Comparison of ENCODE assay signal across 18 cellular contexts in genomic region chr9:97900103-97900737, GRCh38. TPM values are rescaled to one million over a fixed set of nuclear protein-coding genes. Genes with fewer than 3 reads are reported as not detected.
DNase-seq lines count a peak whose midpoint lies in the region; ATAC-seq and TF ChIP-seq lines count a peak whose summit lies in the region.
"Had no signal": no experiment of that assay in that cellular context is flagged by ENCODE, and none has a peak within 500 bp of the region (broad histone marks: within the 10 kb centered on the region; RNA-seq: fewer than 3 reads in every experiment).

No MANE protein-coding gene starts in this region.

- CTCF ChIA-PET in CD8-positive, alpha-beta memory T cell (lab: Charles Lee) = interaction anchor here (0.8 to 10.0 kb wide), 13 partner anchors 8 to 203 kb away, joined by 3 to 109 read pairs (median 5); partner anchors contain the start of genes TRMO and XPA
- CTCF ChIA-PET in PC-3 (lab: Charles Lee) = interaction anchor here (0.6 kb wide), 1 partner anchor 83 kb away, joined by 3 read pairs; no protein-coding TSS in a partner anchor
- CTCF ChIA-PET in naive thymus-derived CD4-positive, alpha-beta T cell (lab: Charles Lee) = interaction anchor here (0.5 to 8.6 kb wide), 7 partner anchors 11 to 181 kb away, joined by 3 to 131 read pairs (median 3); partner anchors contain the start of gene TRMO

- DNase-seq in CD8-positive, alpha-beta memory T cell = no peak
- peak; percentile 9 for DNase-seq in PC-3
- no peak for DNase-seq in effector memory CD8-positive, alpha-beta T cell
- DNase-seq in naive thymus-derived CD4-positive, alpha-beta T cell = no peak
- no peak for DNase-seq in inferior parietal cortex (ENCODE audit: extremely low spot score)
- no peak for DNase-seq in D341Med (ENCODE audit: low spot score)
- no peak for DNase-seq in NCI-H526 (lab: John Stamatoyannopoulos, UW)
- no peak for DNase-seq in effector memory CD4-positive, alpha-beta T cell
- DNase-seq: activated T-cell treated with anti-CD3 and anti-CD28 coated beads, Interleukin-2, amount 50 U/mL, for 48 hours; amniotic stem cell; left ventricle myocardium inferior; NCI-H510A; stomach had no signal

- no TSS peak for BruUV-seq in PC-3 (replicated peaks; lab: Mats Ljungman, UMichigan)

- no peak for TF ChIP-seq CTCF in PC-3 (conservative IDR thresholded peaks at IDR 0.05; ENCODE audit: low read depth, low read length)

- peak overlapping the region in 6 of 8 donors; percentile 17 to 70 (median 40) for H3K27ac Mint-ChIP-seq in CD8-positive, alpha-beta memory T cell
- H3K27ac Mint-ChIP-seq in effector memory CD8-positive, alpha-beta T cell = peak overlapping the region; percentile 36 to 62
- peak overlapping the region in 8 of 9 donors; percentile 81 to 99 (median 94) for H3K27ac Mint-ChIP-seq in naive thymus-derived CD4-positive, alpha-beta T cell
- H3K27ac Mint-ChIP-seq: dendritic cell treated with granulocyte-macrophage colony-stimulating factor and Interleukin-4, amounts not matched to agents 40 ng/mL and 50 ng/mL, for 4 days had no signal

- no peaks in the 10 kb centered on the region for H3K9me3 Mint-ChIP-seq in CD8-positive, alpha-beta memory T cell
- H3K9me3 Mint-ChIP-seq in effector memory CD8-positive, alpha-beta T cell = no peaks in the 10 kb centered on the region
- peaks cover 0 to 2% (median 0%) of the 10 kb centered on the region in 11 donors for H3K9me3 Mint-ChIP-seq in naive thymus-derived CD4-positive, alpha-beta T cell
- H3K9me3 Mint-ChIP-seq: activated CD4-positive, alpha-beta T cell treated with anti-CD3 and anti-CD28 coated beads, Interleukin-2, amount 10 ng/mL, durations not matched to agents 7 days and 5 days; dendritic cell treated with granulocyte-macrophage colony-stimulating factor and Interleukin-4, amounts not matched to agents 40 ng/mL and 50 ng/mL, for 4 days had no signal

- no peaks in the 10 kb centered on the region for H4K20me1 ChIP-seq in PC-3 (ENCODE audit: low read length)

- no peak overlapping the region for H3K9ac ChIP-seq in PC-3 (ENCODE audit: low read length)

- no peaks in the 10 kb centered on the region for H3K79me2 ChIP-seq in PC-3 (ENCODE audit: low read length)

- peaks cover 0 to 51% (median 10%) of the 10 kb centered on the region in 3 donors for H3K36me3 Mint-ChIP-seq in CD8-positive, alpha-beta memory T cell
- H3K36me3 Mint-ChIP-seq in effector memory CD8-positive, alpha-beta T cell (ENCODE audit: insufficient read depth) = peaks cover 36% of the 10 kb centered on the region
- peaks cover 0 to 20% (median 16%) of the 10 kb centered on the region in 5 donors for H3K36me3 Mint-ChIP-seq in naive thymus-derived CD4-positive, alpha-beta T cell

- no peaks in the 10 kb centered on the region for H3K9me3 ChIP-seq in CD8-positive, alpha-beta memory T cell (ENCODE audit: low read length)
- no peaks in the 10 kb centered on the region for H3K9me3 ChIP-seq in PC-3 (ENCODE audit: low read length)
- H3K9me3 ChIP-seq in naive thymus-derived CD4-positive, alpha-beta T cell (ENCODE audit: control insufficient read depth in 2 of 3, low read length in 3 of 3) = no peaks in the 10 kb centered on the region
- H3K9me3 ChIP-seq in effector memory CD4-positive, alpha-beta T cell (ENCODE audit: control insufficient read depth, low read length) = no peaks in the 10 kb centered on the region
- H3K9me3 ChIP-seq: BE2C, left ventricle myocardium inferior, stomach had no signal

- ATAC-seq in PC-3 = no peak
- ATAC-seq in effector memory CD8-positive, alpha-beta T cell (replicated peaks) = no peak
- no peak for ATAC-seq in naive thymus-derived CD4-positive, alpha-beta T cell

- no peak overlapping the region for H3K4me2 ChIP-seq in PC-3 (ENCODE audit: low read length)

- no peak overlapping the region for H3K27ac ChIP-seq in CD8-positive, alpha-beta memory T cell (ENCODE audit: low read depth, low read length)
- H3K27ac ChIP-seq in PC-3 (ENCODE audit: low read length) = no peak overlapping the region
- H3K27ac ChIP-seq in naive thymus-derived CD4-positive, alpha-beta T cell (ENCODE audit: low read depth, low read length) = peak overlapping the region; percentile 52
- no peak overlapping the region for H3K27ac ChIP-seq in effector memory CD4-positive, alpha-beta T cell (ENCODE audit: insufficient read depth, low read length, poor library complexity, severe bottlenecking)
- H3K27ac ChIP-seq: left ventricle myocardium inferior, stomach had no signal

- H3K27me3 ChIP-seq in CD8-positive, alpha-beta memory T cell (ENCODE audit: insufficient read depth, low read length, poor library complexity, severe bottlenecking) = no peaks in the 10 kb centered on the region
- no peaks in the 10 kb centered on the region for H3K27me3 ChIP-seq in PC-3 (ENCODE audit: low read length)
- H3K27me3 ChIP-seq in naive thymus-derived CD4-positive, alpha-beta T cell (ENCODE audit: control insufficient read depth in 2 of 2, insufficient read depth in 2 of 2, low read length in 2 of 2) = no peaks in the 10 kb centered on the region
- H3K27me3 ChIP-seq in effector memory CD4-positive, alpha-beta T cell (replicated peaks; ENCODE audit: control insufficient read depth, insufficient read depth, low read length, poor library complexity, severe bottlenecking) = no peaks in the 10 kb centered on the region
- H3K27me3 ChIP-seq: BE2C, stomach had no signal

- no peak overlapping the region for H3K4me3 Mint-ChIP-seq in CD8-positive, alpha-beta memory T cell
- H3K4me3 Mint-ChIP-seq in effector memory CD8-positive, alpha-beta T cell = no peak overlapping the region
- H3K4me3 Mint-ChIP-seq in naive thymus-derived CD4-positive, alpha-beta T cell = peak overlapping the region in 2 of 10 donors; percentile 16 to 73
- H3K4me3 Mint-ChIP-seq: activated CD4-positive, alpha-beta T cell treated with anti-CD3 and anti-CD28 coated beads, Interleukin-2, amount 10 ng/mL, durations not matched to agents 7 days and 5 days; dendritic cell treated with granulocyte-macrophage colony-stimulating factor and Interleukin-4, amounts not matched to agents 40 ng/mL and 50 ng/mL, for 4 days had no signal

- no peaks in the 10 kb centered on the region for H3K36me3 ChIP-seq in CD8-positive, alpha-beta memory T cell (ENCODE audit: insufficient read depth, low read length)
- H3K36me3 ChIP-seq in PC-3 (ENCODE audit: low read depth, low read length) = no peaks in the 10 kb centered on the region
- H3K36me3 ChIP-seq in naive thymus-derived CD4-positive, alpha-beta T cell (ENCODE audit: control insufficient read depth in 2 of 3, insufficient read depth in 3 of 3, low read length in 3 of 3) = peaks cover 0 to 7% (median 0%) of the 10 kb centered on the region in 3 experiments
- H3K36me3 ChIP-seq in effector memory CD4-positive, alpha-beta T cell (ENCODE audit: control insufficient read depth, insufficient read depth, low read length) = peaks cover 8% of the 10 kb centered on the region

- intact Hi-C loops in PC-3 (cut with micrococcal nuclease) = loop anchor here (2.0 kb wide), 1 partner anchor 149 kb away; no protein-coding TSS in a partner anchor
- intact Hi-C loops in naive thymus-derived CD4-positive, alpha-beta T cell (cut with micrococcal nuclease) = loop anchor here (5.0 kb wide), 3 partner anchors 48 to 203 kb away; partner anchors contain the start of genes FOXE1 (in 1 of the 2) and XPA (in 1 of the 2)

- no peaks in the 10 kb centered on the region for H3K9me2 ChIP-seq in PC-3 (replicated peaks; ENCODE audit: low read length)

- POLR2A ChIA-PET in CD8-positive, alpha-beta memory T cell (lab: Charles Lee) = interaction anchor here (0.9 kb wide), 1 partner anchor 22 kb away, joined by 6 read pairs; the partner anchor contains the start of gene TRMO
- POLR2A ChIA-PET in PC-3 (lab: Charles Lee; ENCODE audit: unreplicated experiment) = interaction anchor here (0.6 kb wide), 1 partner anchor 10 kb away, joined by 6 read pairs; no protein-coding TSS in a partner anchor
- POLR2A ChIA-PET in naive thymus-derived CD4-positive, alpha-beta T cell (lab: Charles Lee) = interaction anchor here (0.6 to 19.7 kb wide), 7 partner anchors 9 to 356 kb away, joined by 3 to 715 read pairs (median 3); partner anchors contain the start of gene TRMO

- H3K4me1 ChIP-seq in CD8-positive, alpha-beta memory T cell (ENCODE audit: insufficient read depth, low read length) = peaks cover 51% of the 10 kb centered on the region
- peaks cover 7% of the 10 kb centered on the region for H3K4me1 ChIP-seq in PC-3 (ENCODE audit: insufficient read depth, low read length)
- peaks cover 38 to 54% of the 10 kb centered on the region in 2 donors for H3K4me1 ChIP-seq in naive thymus-derived CD4-positive, alpha-beta T cell (ENCODE audit: control insufficient read depth in 2 of 2, insufficient read depth in 2 of 2, low read length in 2 of 2)
- H3K4me1 ChIP-seq in effector memory CD4-positive, alpha-beta T cell (ENCODE audit: control insufficient read depth, insufficient read depth, low read length, poor library complexity, severe bottlenecking) = peaks cover 39% of the 10 kb centered on the region
- H3K4me1 ChIP-seq: BE2C, left ventricle myocardium inferior had no signal

- peaks cover 39 to 52% (median 46%) of the 10 kb centered on the region in 3 donors for H3K4me1 Mint-ChIP-seq in CD8-positive, alpha-beta memory T cell
- peaks cover 10 to 24% of the 10 kb centered on the region in 2 donors for H3K4me1 Mint-ChIP-seq in effector memory CD8-positive, alpha-beta T cell (ENCODE audit: low read depth in 2 of 2)
- H3K4me1 Mint-ChIP-seq in naive thymus-derived CD4-positive, alpha-beta T cell = peaks cover 36 to 74% (median 70%) of the 10 kb centered on the region in 7 donors

- H3K27me3 Mint-ChIP-seq in CD8-positive, alpha-beta memory T cell = no peaks in the 10 kb centered on the region
- no peaks in the 10 kb centered on the region for H3K27me3 Mint-ChIP-seq in effector memory CD8-positive, alpha-beta T cell
- no peaks in the 10 kb centered on the region for H3K27me3 Mint-ChIP-seq in naive thymus-derived CD4-positive, alpha-beta T cell
- H3K27me3 Mint-ChIP-seq: activated CD4-positive, alpha-beta T cell treated with anti-CD3 and anti-CD28 coated beads, Interleukin-2, amount 10 ng/mL, durations not matched to agents 7 days and 5 days; dendritic cell treated with granulocyte-macrophage colony-stimulating factor and Interleukin-4, amounts not matched to agents 40 ng/mL and 50 ng/mL, for 4 days had no signal

- H3F3A ChIP-seq in PC-3 (ENCODE audit: low read length, unreplicated experiment) = no peaks in the 10 kb centered on the region

- H2AFZ ChIP-seq in PC-3 (ENCODE audit: low read length) = no peak overlapping the region

- H3K4me3 ChIP-seq in CD8-positive, alpha-beta memory T cell (ENCODE audit: low read length) = no peak overlapping the region
- H3K4me3 ChIP-seq in PC-3 (ENCODE audit: low read length) = no peak overlapping the region
- H3K4me3 ChIP-seq in naive thymus-derived CD4-positive, alpha-beta T cell (ENCODE audit: low read length) = no peak overlapping the region
- H3K4me3 ChIP-seq in effector memory CD4-positive, alpha-beta T cell (ENCODE audit: insufficient read depth, low read depth, low read length, poor library complexity, severe bottlenecking) = no peak overlapping the region
- H3K4me3 ChIP-seq: left ventricle myocardium inferior, stomach had no signal

RNA-seq across cellular contexts. Expression of gene TRMO, which starts 22.1 kb away (rescaled TPM):
- 10 to 100 TPM; 19.1 to 19.2 TPM for total RNA-seq in CD8-positive, alpha-beta memory T cell
- polyA plus RNA-seq in CD8-positive, alpha-beta memory T cell = 19.6 TPM
- 7.5 and 14.3 TPM in 2 replicates for total RNA-seq in PC-3 (2014; rRNA removed)
- total RNA-seq in naive thymus-derived CD4-positive, alpha-beta T cell = 10 to 100 TPM; 26.8 to 55.3 (median 43.8) TPM
- 10 to 100 TPM; 24.5 to 29.3 TPM for polyA plus RNA-seq in naive thymus-derived CD4-positive, alpha-beta T cell

RNA-seq across cellular contexts. Expression of gene HEMGN, which starts 37.8 kb away (rescaled TPM):
- under 1 TPM; 0.31 to 0.66 TPM for total RNA-seq in CD8-positive, alpha-beta memory T cell
- 2.8 TPM for polyA plus RNA-seq in CD8-positive, alpha-beta memory T cell
- not detected in 2 replicates for total RNA-seq in PC-3 (2014; rRNA removed)
- total RNA-seq in naive thymus-derived CD4-positive, alpha-beta T cell = 1 to 10 TPM; 1.3 to 4.3 (median 2.3) TPM
- 10 to 100 TPM; 13.6 to 14.2 TPM for polyA plus RNA-seq in naive thymus-derived CD4-positive, alpha-beta T cell
- polyA plus RNA-seq: stomach had no signal

RNA-seq across cellular contexts. Expression of gene FOXE1, which starts 47.2 kb away (rescaled TPM):
- under 1 TPM in 1 of 2 experiments, not detected in 1; 0.07 TPM for total RNA-seq in CD8-positive, alpha-beta memory T cell
- not detected for polyA plus RNA-seq in CD8-positive, alpha-beta memory T cell
- not detected in 2 replicates for total RNA-seq in PC-3 (2014; rRNA removed)
- not detected for total RNA-seq in naive thymus-derived CD4-positive, alpha-beta T cell
- polyA plus RNA-seq in naive thymus-derived CD4-positive, alpha-beta T cell = under 1 TPM in 1 of 2 donors, not detected in 1; 0.05 TPM
- total RNA-seq: left ventricle myocardium inferior, OCI-LY7, posterior vena cava had no signal

Comparison
In these comparisons a context has a peak if more than half of its experiments do, and no peak if none do; other contexts are left out.
1. H3K27ac Mint-ChIP-seq: peak in every context shown above with its lines; median percentile 94 in naive thymus-derived CD4-positive, alpha-beta T cell; 49 in effector memory CD8-positive, alpha-beta T cell; 40 in CD8-positive, alpha-beta memory T cell.